In the genomic region with DNA sequence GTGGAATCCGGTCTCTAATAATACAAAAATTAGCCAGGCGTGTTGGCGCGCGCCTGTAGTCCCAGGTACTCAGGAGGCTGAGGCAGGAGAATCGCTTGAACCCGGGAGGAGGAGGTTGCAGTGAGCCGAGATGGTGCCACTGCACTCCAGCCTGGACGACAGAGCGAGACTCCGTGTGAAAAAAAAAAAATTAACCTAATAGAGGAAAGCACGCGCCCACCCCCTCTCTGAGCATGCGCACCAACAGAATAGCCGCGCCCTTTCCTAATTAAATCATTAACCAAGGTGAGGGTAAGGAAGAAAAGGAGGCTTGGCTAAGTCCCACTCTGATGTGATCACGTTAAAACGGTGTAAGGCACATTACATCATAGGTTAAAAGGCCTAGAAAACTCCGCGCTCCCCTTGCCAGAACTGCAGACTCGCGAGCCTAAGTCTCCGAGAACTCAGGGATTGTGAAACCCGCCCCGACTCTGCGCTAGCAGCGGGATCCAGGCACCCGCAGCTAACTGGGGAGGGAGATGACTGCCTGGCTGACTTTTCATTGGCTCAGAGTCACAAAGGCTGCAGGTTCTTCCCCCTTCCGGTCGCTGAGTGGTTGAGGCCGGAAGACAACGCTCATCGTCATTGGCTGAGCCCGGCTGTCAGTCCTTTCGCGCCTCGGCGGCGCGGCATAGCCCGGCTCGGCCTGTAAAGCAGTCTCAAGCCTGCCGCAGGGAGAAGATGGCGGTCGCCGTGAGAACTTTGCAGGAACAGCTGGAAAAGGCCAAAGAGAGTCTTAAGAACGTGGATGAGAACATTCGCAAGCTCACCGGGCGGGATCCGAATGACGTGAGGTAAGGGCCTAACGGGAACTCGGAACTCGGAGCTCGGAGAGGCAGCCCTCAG, we compare ENCODE assay signal across 1 cellular context.
TF ChIP-seq lines count a peak whose summit lies in the region.

A gene (plus strand): TSS at position 695 of the 885 bp plus-strand sequence. CDS start 26 bp downstream, at position 721.

TF ChIP-seq in H1, 55 proteins besides CTCF, POLR2A, EP300 and RAD21 (continued from another document):
- TF ChIP-seq KDM5A (IDR thresholded peaks at IDR 0.05; ENCODE audit: low read length), result peak; percentile 56
- peak; percentile 96 for TF ChIP-seq CHD2 (IDR thresholded peaks at IDR 0.05; ENCODE audit: low read length)
- TF ChIP-seq CREB1 (IDR thresholded peaks at IDR 0.05), result peak; percentile 86
- TF ChIP-seq, protein P1, sequence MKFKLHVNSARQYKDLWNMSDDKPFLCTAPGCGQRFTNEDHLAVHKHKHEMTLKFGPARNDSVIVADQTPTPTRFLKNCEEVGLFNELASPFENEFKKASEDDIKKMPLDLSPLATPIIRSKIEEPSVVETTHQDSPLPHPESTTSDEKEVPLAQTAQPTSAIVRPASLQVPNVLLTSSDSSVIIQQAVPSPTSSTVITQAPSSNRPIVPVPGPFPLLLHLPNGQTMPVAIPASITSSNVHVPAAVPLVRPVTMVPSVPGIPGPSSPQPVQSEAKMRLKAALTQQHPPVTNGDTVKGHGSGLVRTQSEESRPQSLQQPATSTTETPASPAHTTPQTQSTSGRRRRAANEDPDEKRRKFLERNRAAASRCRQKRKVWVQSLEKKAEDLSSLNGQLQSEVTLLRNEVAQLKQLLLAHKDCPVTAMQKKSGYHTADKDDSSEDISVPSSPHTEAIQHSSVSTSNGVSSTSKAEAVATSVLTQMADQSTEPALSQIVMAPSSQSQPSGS (IDR thresholded peaks at IDR 0.05; ENCODE audit: low read length), result peak; percentile 97
- no peak for TF ChIP-seq HDAC6 (IDR thresholded peaks at IDR 0.05; ENCODE audit: low read depth, low read length)
- TF ChIP-seq, protein P2, sequence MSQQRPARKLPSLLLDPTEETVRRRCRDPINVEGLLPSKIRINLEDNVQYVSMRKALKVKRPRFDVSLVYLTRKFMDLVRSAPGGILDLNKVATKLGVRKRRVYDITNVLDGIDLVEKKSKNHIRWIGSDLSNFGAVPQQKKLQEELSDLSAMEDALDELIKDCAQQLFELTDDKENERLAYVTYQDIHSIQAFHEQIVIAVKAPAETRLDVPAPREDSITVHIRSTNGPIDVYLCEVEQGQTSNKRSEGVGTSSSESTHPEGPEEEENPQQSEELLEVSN (IDR thresholded peaks at IDR 0.05), result no peak
- peak; percentile 90 for TF ChIP-seq YY1 (IDR thresholded peaks at IDR 0.05; ENCODE audit: low read depth, low read length)
- TF ChIP-seq JUND (IDR thresholded peaks at IDR 0.05; ENCODE audit: low read length), result peak; percentile 90
- TF ChIP-seq CEBPB (IDR thresholded peaks at IDR 0.05; ENCODE audit: low read depth, low read length), result peak; percentile 98
- TF ChIP-seq, protein P3, sequence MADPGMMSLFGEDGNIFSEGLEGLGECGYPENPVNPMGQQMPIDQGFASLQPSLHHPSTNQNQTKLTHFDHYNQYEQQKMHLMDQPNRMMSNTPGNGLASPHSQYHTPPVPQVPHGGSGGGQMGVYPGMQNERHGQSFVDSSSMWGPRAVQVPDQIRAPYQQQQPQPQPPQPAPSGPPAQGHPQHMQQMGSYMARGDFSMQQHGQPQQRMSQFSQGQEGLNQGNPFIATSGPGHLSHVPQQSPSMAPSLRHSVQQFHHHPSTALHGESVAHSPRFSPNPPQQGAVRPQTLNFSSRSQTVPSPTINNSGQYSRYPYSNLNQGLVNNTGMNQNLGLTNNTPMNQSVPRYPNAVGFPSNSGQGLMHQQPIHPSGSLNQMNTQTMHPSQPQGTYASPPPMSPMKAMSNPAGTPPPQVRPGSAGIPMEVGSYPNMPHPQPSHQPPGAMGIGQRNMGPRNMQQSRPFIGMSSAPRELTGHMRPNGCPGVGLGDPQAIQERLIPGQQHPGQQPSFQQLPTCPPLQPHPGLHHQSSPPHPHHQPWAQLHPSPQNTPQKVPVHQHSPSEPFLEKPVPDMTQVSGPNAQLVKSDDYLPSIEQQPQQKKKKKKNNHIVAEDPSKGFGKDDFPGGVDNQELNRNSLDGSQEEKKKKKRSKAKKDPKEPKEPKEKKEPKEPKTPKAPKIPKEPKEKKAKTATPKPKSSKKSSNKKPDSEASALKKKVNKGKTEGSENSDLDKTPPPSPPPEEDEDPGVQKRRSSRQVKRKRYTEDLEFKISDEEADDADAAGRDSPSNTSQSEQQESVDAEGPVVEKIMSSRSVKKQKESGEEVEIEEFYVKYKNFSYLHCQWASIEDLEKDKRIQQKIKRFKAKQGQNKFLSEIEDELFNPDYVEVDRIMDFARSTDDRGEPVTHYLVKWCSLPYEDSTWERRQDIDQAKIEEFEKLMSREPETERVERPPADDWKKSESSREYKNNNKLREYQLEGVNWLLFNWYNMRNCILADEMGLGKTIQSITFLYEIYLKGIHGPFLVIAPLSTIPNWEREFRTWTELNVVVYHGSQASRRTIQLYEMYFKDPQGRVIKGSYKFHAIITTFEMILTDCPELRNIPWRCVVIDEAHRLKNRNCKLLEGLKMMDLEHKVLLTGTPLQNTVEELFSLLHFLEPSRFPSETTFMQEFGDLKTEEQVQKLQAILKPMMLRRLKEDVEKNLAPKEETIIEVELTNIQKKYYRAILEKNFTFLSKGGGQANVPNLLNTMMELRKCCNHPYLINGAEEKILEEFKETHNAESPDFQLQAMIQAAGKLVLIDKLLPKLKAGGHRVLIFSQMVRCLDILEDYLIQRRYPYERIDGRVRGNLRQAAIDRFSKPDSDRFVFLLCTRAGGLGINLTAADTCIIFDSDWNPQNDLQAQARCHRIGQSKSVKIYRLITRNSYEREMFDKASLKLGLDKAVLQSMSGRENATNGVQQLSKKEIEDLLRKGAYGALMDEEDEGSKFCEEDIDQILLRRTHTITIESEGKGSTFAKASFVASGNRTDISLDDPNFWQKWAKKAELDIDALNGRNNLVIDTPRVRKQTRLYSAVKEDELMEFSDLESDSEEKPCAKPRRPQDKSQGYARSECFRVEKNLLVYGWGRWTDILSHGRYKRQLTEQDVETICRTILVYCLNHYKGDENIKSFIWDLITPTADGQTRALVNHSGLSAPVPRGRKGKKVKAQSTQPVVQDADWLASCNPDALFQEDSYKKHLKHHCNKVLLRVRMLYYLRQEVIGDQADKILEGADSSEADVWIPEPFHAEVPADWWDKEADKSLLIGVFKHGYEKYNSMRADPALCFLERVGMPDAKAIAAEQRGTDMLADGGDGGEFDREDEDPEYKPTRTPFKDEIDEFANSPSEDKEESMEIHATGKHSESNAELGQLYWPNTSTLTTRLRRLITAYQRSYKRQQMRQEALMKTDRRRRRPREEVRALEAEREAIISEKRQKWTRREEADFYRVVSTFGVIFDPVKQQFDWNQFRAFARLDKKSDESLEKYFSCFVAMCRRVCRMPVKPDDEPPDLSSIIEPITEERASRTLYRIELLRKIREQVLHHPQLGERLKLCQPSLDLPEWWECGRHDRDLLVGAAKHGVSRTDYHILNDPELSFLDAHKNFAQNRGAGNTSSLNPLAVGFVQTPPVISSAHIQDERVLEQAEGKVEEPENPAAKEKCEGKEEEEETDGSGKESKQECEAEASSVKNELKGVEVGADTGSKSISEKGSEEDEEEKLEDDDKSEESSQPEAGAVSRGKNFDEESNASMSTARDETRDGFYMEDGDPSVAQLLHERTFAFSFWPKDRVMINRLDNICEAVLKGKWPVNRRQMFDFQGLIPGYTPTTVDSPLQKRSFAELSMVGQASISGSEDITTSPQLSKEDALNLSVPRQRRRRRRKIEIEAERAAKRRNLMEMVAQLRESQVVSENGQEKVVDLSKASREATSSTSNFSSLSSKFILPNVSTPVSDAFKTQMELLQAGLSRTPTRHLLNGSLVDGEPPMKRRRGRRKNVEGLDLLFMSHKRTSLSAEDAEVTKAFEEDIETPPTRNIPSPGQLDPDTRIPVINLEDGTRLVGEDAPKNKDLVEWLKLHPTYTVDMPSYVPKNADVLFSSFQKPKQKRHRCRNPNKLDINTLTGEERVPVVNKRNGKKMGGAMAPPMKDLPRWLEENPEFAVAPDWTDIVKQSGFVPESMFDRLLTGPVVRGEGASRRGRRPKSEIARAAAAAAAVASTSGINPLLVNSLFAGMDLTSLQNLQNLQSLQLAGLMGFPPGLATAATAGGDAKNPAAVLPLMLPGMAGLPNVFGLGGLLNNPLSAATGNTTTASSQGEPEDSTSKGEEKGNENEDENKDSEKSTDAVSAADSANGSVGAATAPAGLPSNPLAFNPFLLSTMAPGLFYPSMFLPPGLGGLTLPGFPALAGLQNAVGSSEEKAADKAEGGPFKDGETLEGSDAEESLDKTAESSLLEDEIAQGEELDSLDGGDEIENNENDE (IDR thresholded peaks at IDR 0.05; ENCODE audit: insufficient replicate concordance, low read length), result no peak
- peak; percentile 98 for TF ChIP-seq TAF7 (optimal IDR thresholded peaks at IDR 0.05; ENCODE audit: borderline replicate concordance, low read depth, low read length)
- peak; percentile 66 for TF ChIP-seq NRF1 (IDR thresholded peaks at IDR 0.05; ENCODE audit: low read depth, low read length)
- TF ChIP-seq KDM1A (IDR thresholded peaks at IDR 0.05; ENCODE audit: borderline replicate concordance, low read length), result peak; percentile 75; the same call in 1 of the 2 replicates
- peak; percentile 99 for TF ChIP-seq TAF1 (IDR thresholded peaks at IDR 0.05; ENCODE audit: low read depth, low read length)
- TF ChIP-seq SRF (IDR thresholded peaks at IDR 0.05; ENCODE audit: low read depth, low read length), result 0 out of 2 replicates have a peak, but pooled peaks have one; percentile 18
- TF ChIP-seq, protein P4, sequence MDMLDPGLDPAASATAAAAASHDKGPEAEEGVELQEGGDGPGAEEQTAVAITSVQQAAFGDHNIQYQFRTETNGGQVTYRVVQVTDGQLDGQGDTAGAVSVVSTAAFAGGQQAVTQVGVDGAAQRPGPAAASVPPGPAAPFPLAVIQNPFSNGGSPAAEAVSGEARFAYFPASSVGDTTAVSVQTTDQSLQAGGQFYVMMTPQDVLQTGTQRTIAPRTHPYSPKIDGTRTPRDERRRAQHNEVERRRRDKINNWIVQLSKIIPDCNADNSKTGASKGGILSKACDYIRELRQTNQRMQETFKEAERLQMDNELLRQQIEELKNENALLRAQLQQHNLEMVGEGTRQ (IDR thresholded peaks at IDR 0.05; ENCODE audit: low read length), result no peak
- peak; percentile 78 for TF ChIP-seq SP2 (IDR thresholded peaks at IDR 0.05; ENCODE audit: low read length)
- peak; percentile 96 for TF ChIP-seq TBP (IDR thresholded peaks at IDR 0.05; ENCODE audit: low read depth, low read length)
- peak; percentile 86 for TF ChIP-seq BRCA1 (IDR thresholded peaks at IDR 0.05; ENCODE audit: low read depth, low read length)
- TF ChIP-seq RBBP5 (IDR thresholded peaks at IDR 0.05; ENCODE audit: borderline replicate concordance, low read depth, low read length), result peak; percentile 32
- TF ChIP-seq KDM4A (IDR thresholded peaks at IDR 0.05; ENCODE audit: low read depth, low read length, severe bottlenecking), result no peak
- TF ChIP-seq SIN3A (conservative IDR thresholded peaks at IDR 0.05 in 1 of 2, IDR thresholded peaks at IDR 0.05 in 1 of 2; ENCODE audit: low read depth in 1 of 2, low read length in 2 of 2), result 0 out of 4 replicates have a peak, but pooled peaks have one; percentile 52 to 59
- peak; percentile 42 for TF ChIP-seq SIX5 (IDR thresholded peaks at IDR 0.05; ENCODE audit: low read depth, low read length)
- peak; percentile 99 for TF ChIP-seq SP1 (IDR thresholded peaks at IDR 0.05; ENCODE audit: low read depth, low read length)
